28 cellular contexts compared by ENCODE assay signal in genomic region chr3:175893566-175893965, GRCh38.
"Had no signal": no experiment of that assay in that cellular context is flagged by ENCODE, and none has a peak within 500 bp of the region (broad histone marks: within the 10 kb centered on the region; RNA-seq: fewer than 3 reads in every experiment).

No MANE protein-coding gene starts in this region.

- H3K27ac Mint-ChIP-seq: activated CD4-positive, alpha-beta memory T cell treated with anti-CD3 and anti-CD28 coated beads, Interleukin-2, amount 10 ng/mL, durations not matched to agents 7 days and 5 days; activated CD4-positive, alpha-beta T cell treated with anti-CD3 and anti-CD28 coated beads, Interleukin-2, amount 10 ng/mL, durations not matched to agents 7 days and 5 days; activated naive CD8-positive, alpha-beta T cell; activated T-cell treated with anti-CD3 and anti-CD28 coated beads, Interleukin-2, amount 50 U/mL, for 24 hours; activated T-cell treated with anti-CD3 and anti-CD28 coated beads, Interleukin-2, amount 50 U/mL, for 72 hours; dendritic cell treated with granulocyte-macrophage colony-stimulating factor and Interleukin-4, amounts not matched to agents 40 ng/mL and 50 ng/mL, for 4 days; endodermal cell; WTC11 had no signal

- DNase-seq: activated CD4-positive, alpha-beta memory T cell treated with anti-CD3 and anti-CD28 coated beads, Interleukin-2, amount 10 ng/mL, durations not matched to agents 7 days and 5 days; activated CD4-positive, alpha-beta T cell treated with anti-CD3 and anti-CD28 coated beads for 1 hour; activated CD4-positive, alpha-beta T cell treated with anti-CD3 and anti-CD28 coated beads for 4 hours; activated CD4-positive, alpha-beta T cell treated with anti-CD3 and anti-CD28 coated beads, Interleukin-2, amount 10 ng/mL, durations not matched to agents 7 days and 5 days; activated CD4-positive, alpha-beta T cell treated with anti-CD3 and anti-CD28 coated beads, Interleukin-2, amount 50 U/mL, for 4 hours; activated CD8-positive, alpha-beta memory T cell treated with anti-CD3 and anti-CD28 coated beads, Interleukin-2, amount 50 U/mL, for 48 hours; activated gamma-delta T cell treated with Interleukin-2 at 50 U/mL for 16 hours; activated naive CD4-positive, alpha-beta T cell treated with anti-CD3 and anti-CD28 coated beads, Interleukin-2, amount 50 U/mL, for 16 hours; activated naive CD4-positive, alpha-beta T cell treated with Interleukin-2 at 50 U/mL for 16 hours; activated T-cell treated with anti-CD3 and anti-CD28 coated beads for 4 hours; activated T-cell treated with anti-CD3 and anti-CD28 coated beads, Interleukin-2, amount 50 U/mL, for 24 hours; activated T-cell treated with anti-CD3 and anti-CD28 coated beads, Interleukin-2, amount 50 U/mL, for 72 hours; amniotic stem cell; anterior cingulate cortex; brain microvascular endothelial cell; dorsolateral prefrontal cortex; effector memory CD4-positive, alpha-beta T cell; endodermal cell; foreskin fibroblast; glutamatergic neuron; T-helper 2 cell had no signal

- H3K27ac ChIP-seq: brain microvascular endothelial cell, coronary artery, dorsolateral prefrontal cortex, VCaP had no signal

- H3K4me3 Mint-ChIP-seq: activated CD4-positive, alpha-beta memory T cell treated with anti-CD3 and anti-CD28 coated beads, Interleukin-2, amount 10 ng/mL, durations not matched to agents 7 days and 5 days; activated CD4-positive, alpha-beta T cell treated with anti-CD3 and anti-CD28 coated beads, Interleukin-2, amount 10 ng/mL, durations not matched to agents 7 days and 5 days; activated naive CD8-positive, alpha-beta T cell; activated T-cell treated with anti-CD3 and anti-CD28 coated beads, Interleukin-2, amount 50 U/mL, for 24 hours; activated T-cell treated with anti-CD3 and anti-CD28 coated beads, Interleukin-2, amount 50 U/mL, for 72 hours; central memory CD8-positive, alpha-beta T cell; dendritic cell treated with granulocyte-macrophage colony-stimulating factor and Interleukin-4, amounts not matched to agents 40 ng/mL and 50 ng/mL, for 4 days; endodermal cell; WTC11 had no signal

- ATAC-seq: activated T-cell treated with anti-CD3 and anti-CD28 coated beads, Interleukin-2, amount 50 U/mL, for 72 hours; esophagus mucosa; WTC11 had no signal

- H3K4me3 ChIP-seq: coronary artery, dorsolateral prefrontal cortex had no signal

- H3K9me3 Mint-ChIP-seq: activated CD4-positive, alpha-beta T cell treated with anti-CD3 and anti-CD28 coated beads, Interleukin-2, amount 10 ng/mL, durations not matched to agents 7 days and 5 days; central memory CD8-positive, alpha-beta T cell had no signal

- H3K36me3 Mint-ChIP-seq: activated naive CD8-positive, alpha-beta T cell had no signal

- H3K27me3 Mint-ChIP-seq: activated CD4-positive, alpha-beta memory T cell treated with anti-CD3 and anti-CD28 coated beads, Interleukin-2, amount 10 ng/mL, durations not matched to agents 7 days and 5 days; activated CD4-positive, alpha-beta T cell treated with anti-CD3 and anti-CD28 coated beads, Interleukin-2, amount 10 ng/mL, durations not matched to agents 7 days and 5 days; activated naive CD8-positive, alpha-beta T cell; activated T-cell treated with anti-CD3 and anti-CD28 coated beads, Interleukin-2, amount 50 U/mL, for 24 hours; central memory CD8-positive, alpha-beta T cell; dendritic cell treated with granulocyte-macrophage colony-stimulating factor and Interleukin-4, amounts not matched to agents 40 ng/mL and 50 ng/mL, for 4 days had no signal

- H3K4me1 Mint-ChIP-seq: activated CD4-positive, alpha-beta memory T cell treated with anti-CD3 and anti-CD28 coated beads, Interleukin-2, amount 10 ng/mL, durations not matched to agents 7 days and 5 days; activated CD4-positive, alpha-beta T cell treated with anti-CD3 and anti-CD28 coated beads, Interleukin-2, amount 10 ng/mL, durations not matched to agents 7 days and 5 days; central memory CD8-positive, alpha-beta T cell; endodermal cell had no signal

- H3K27me3 ChIP-seq: brain microvascular endothelial cell had no signal

- H3K36me3 ChIP-seq: brain microvascular endothelial cell had no signal
